1 cellular context compared by ENCODE assay signal in the genomic region with DNA sequence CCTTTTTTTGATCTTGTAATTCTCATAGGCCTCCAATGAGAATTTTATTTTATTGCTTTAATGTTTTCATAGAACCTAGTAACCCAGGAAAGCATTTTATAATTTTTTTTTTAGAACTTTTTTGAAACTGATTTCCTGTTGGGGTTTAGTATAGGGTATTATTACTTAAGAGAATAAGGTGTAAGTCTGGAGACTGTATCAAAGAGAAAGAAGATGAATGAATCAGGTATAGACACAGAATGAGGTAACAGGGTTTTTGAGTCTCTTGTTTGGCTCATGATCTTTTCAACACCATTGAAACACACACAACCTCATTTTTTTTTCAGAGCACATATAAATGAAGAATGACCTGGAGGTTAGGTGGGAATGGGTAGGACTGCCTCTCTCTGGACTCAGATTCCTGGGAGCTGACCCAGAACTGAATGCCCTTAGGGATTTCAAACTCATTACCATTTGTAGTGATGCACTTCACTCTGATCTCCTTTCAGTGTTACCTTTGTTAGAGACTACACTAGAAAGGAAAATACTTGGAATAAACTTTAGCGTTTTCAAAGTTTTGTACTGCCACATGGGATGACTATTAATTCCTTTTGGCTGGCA.
TF ChIP-seq lines count a peak whose summit lies in the region.

No MANE protein-coding gene starts in this region.

TF ChIP-seq in A549, 52 proteins besides CTCF, POLR2A, EP300 and RAD21:
- TF ChIP-seq FOXS1 (CRISPR knock-in tag; IDR thresholded peaks at IDR 0.05): no peak
- TF ChIP-seq CBX8 (IDR thresholded peaks at IDR 0.05): no peak
